1 cellular context compared by ENCODE assay signal in the genomic region with DNA sequence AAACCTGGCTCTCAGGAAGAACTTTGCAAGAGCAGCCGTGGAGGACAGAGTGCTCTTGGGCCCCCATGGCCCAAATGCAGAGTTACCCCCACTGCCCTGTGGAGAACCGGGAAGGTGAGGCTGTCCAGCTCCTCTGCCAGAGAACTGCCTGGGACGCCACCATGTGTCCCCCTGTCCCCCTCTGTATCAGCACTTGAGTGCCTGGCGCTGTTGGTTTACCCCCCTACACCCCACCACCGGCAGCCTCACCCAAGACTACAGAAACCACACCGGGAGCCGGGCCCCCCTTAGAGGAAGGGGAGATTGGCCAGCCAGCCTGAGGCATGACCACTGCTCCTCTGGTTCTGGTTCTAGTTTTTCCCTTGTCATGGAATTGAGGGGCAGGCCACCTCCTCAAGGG.
TF ChIP-seq lines count a peak whose summit lies in the region.

No MANE protein-coding gene starts in this region.

TF ChIP-seq in HCT116, 20 proteins besides CTCF, POLR2A, EP300 and RAD21:
- TF ChIP-seq EZH2 (IDR thresholded peaks at IDR 0.05), result no peak
- no peak for TF ChIP-seq ATF3 (IDR thresholded peaks at IDR 0.05)
- TF ChIP-seq CEBPB (IDR thresholded peaks at IDR 0.05; ENCODE audit: low read depth), result no peak
- TF ChIP-seq SIN3A (IDR thresholded peaks at IDR 0.05; ENCODE audit: low read depth), result no peak
- TF ChIP-seq ZNF274 (IDR thresholded peaks at IDR 0.05; ENCODE audit: low read depth, low read length), result no peak
TF ChIP-seq in HCT116: peak in this region for 0.
